In genomic region chr19:57583104-57583520, GRCh38 we compare ENCODE assay signal across 3 cellular contexts.
TF ChIP-seq lines count a peak whose summit lies in the region.

No MANE protein-coding gene starts in this region.

TF ChIP-seq in H1, 55 proteins besides CTCF, POLR2A, EP300 and RAD21:
- TF ChIP-seq SAP30 (IDR thresholded peaks at IDR 0.05; ENCODE audit: insufficient read depth, insufficient replicate concordance, low read length): no peak
- TF ChIP-seq CTBP2 (IDR thresholded peaks at IDR 0.05; ENCODE audit: borderline replicate concordance, insufficient read depth, insufficient read length, low read length): no peak
- TF ChIP-seq SRF (IDR thresholded peaks at IDR 0.05; ENCODE audit: low read depth, low read length): no peak
- no peak for TF ChIP-seq SP4 (IDR thresholded peaks at IDR 0.05; ENCODE audit: low read length)
- no peak for TF ChIP-seq KDM5A (IDR thresholded peaks at IDR 0.05; ENCODE audit: low read length)
- TF ChIP-seq EZH2 (IDR thresholded peaks at IDR 0.05; ENCODE audit: low read depth, low read length, severe bottlenecking): no peak
- TF ChIP-seq FOSL1 (IDR thresholded peaks at IDR 0.05; ENCODE audit: insufficient read depth, low read depth, low read length): no peak
- TF ChIP-seq MAX (IDR thresholded peaks at IDR 0.05): no peak
- no peak for TF ChIP-seq SUZ12 (IDR thresholded peaks at IDR 0.05; ENCODE audit: low read length)
- TF ChIP-seq TEAD4 (IDR thresholded peaks at IDR 0.05; ENCODE audit: low read depth, low read length): no peak
- TF ChIP-seq BCL11A (IDR thresholded peaks at IDR 0.05; ENCODE audit: low read depth in 2 of 2, low read length in 2 of 2): no peak
- TF ChIP-seq ATF3 (IDR thresholded peaks at IDR 0.05; ENCODE audit: insufficient read depth, low read depth, low read length): no peak
- TF ChIP-seq KDM4A (IDR thresholded peaks at IDR 0.05; ENCODE audit: low read depth, low read length, severe bottlenecking): no peak
- TF ChIP-seq E2F6 (IDR thresholded peaks at IDR 0.05): no peak
- TF ChIP-seq ASH2L (IDR thresholded peaks at IDR 0.05; ENCODE audit: low read length): no peak
- no peak for TF ChIP-seq POU5F1 (IDR thresholded peaks at IDR 0.05; ENCODE audit: low read depth, low read length)
- no peak for TF ChIP-seq RNF2 (IDR thresholded peaks at IDR 0.05; ENCODE audit: borderline replicate concordance, low read depth, low read length, missing control alignments, poor library complexity, severe bottlenecking)
- TF ChIP-seq GTF2F1 (IDR thresholded peaks at IDR 0.05; ENCODE audit: borderline replicate concordance, low read depth, low read length): no peak

TF ChIP-seq in neural cell, 6 proteins besides CTCF, POLR2A, EP300 and RAD21:
- TF ChIP-seq EZH2 (IDR thresholded peaks at IDR 0.05; ENCODE audit: borderline replicate concordance, insufficient read depth, low read length, poor library complexity, severe bottlenecking) (no peak), TAF1 (IDR thresholded peaks at IDR 0.05; ENCODE audit: low read depth) (no peak), POLR2AphosphoS5 (IDR thresholded peaks at IDR 0.05) (no peak), SMC3 (conservative IDR thresholded peaks at IDR 0.05; ENCODE audit: poor library complexity) (no peak), REST (IDR thresholded peaks at IDR 0.05; ENCODE audit: borderline replicate concordance) (no peak), MXI1 (conservative IDR thresholded peaks at IDR 0.05; ENCODE audit: poor library complexity, severe bottlenecking) (no peak)

TF ChIP-seq in HEK293T, 16 proteins besides CTCF, POLR2A, EP300 and RAD21:
- TF ChIP-seq ARNT (IDR thresholded peaks at IDR 0.05): no peak
- no peak for TF ChIP-seq PKNOX1 (IDR thresholded peaks at IDR 0.05)
- no peak for TF ChIP-seq CTBP1 (IDR thresholded peaks at IDR 0.05; ENCODE audit: borderline replicate concordance)
- TF ChIP-seq LEF1 (IDR thresholded peaks at IDR 0.05; ENCODE audit: borderline replicate concordance): no peak
- no peak for TF ChIP-seq BHLHE40 (IDR thresholded peaks at IDR 0.05; ENCODE audit: borderline replicate concordance)
- TF ChIP-seq NFRKB (IDR thresholded peaks at IDR 0.05): no peak
- TF ChIP-seq L3MBTL2 (conservative IDR thresholded peaks at IDR 0.05): no peak
- TF ChIP-seq FOXK2 (IDR thresholded peaks at IDR 0.05): no peak
- no peak for TF ChIP-seq FOXM1 (IDR thresholded peaks at IDR 0.05; ENCODE audit: borderline replicate concordance)
- no peak for TF ChIP-seq ZNF384 (IDR thresholded peaks at IDR 0.05)
- no peak for TF ChIP-seq HDGF (IDR thresholded peaks at IDR 0.05; ENCODE audit: borderline replicate concordance)
- TF ChIP-seq TARDBP (IDR thresholded peaks at IDR 0.05): no peak
- no peak for TF ChIP-seq FOXA1 (IDR thresholded peaks at IDR 0.05)
- no peak for TF ChIP-seq SUZ12 (IDR thresholded peaks at IDR 0.05)
- TF ChIP-seq ELF4 (IDR thresholded peaks at IDR 0.05): no peak
- no peak for TF ChIP-seq SP1 (IDR thresholded peaks at IDR 0.05)
